In the genomic region with DNA sequence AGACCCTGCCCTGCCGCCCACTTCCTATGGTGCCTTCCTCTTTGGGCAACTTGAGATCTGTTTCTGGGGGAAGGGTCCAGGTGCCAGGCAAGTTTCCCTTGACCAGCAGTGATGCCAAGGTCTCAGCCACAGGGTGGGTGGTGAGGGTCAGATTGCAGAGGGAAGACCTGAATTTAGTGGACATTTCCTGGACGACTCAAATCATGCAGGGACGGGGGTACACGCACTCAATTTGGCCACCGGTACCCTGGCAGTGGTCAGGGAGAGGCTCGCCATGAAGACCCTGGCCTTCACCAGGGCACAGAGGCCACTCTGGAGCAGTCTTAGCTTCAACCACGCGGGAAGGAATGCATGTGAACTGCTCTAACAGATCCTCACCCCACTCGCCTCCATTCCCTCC, we compare ENCODE assay signal across 28 cellular contexts. TPM values are rescaled to one million over a fixed set of nuclear protein-coding genes. Genes with fewer than 3 reads are reported as not detected.
"Had no signal": no experiment of that assay in that cellular context is flagged by ENCODE, and none has a peak within 500 bp of the region (broad histone marks: within the 10 kb centered on the region; RNA-seq: fewer than 3 reads in every experiment).

No MANE protein-coding gene starts in this region.

- H3K4me3 Mint-ChIP-seq: effector memory CD8-positive, alpha-beta T cell; memory B cell; natural killer cell; stimulated activated naive B cell treated with anti-CD40 and anti-IgM and Interleukin-4, amounts not matched to agents 10 μg/mL and 1 μg/mL and 100 μg/mL, for 72 hours; stimulated activated naive CD8-positive, alpha-beta T cell treated with anti-CD3 and anti-CD28 coated beads, Interleukin-15, Interleukin-2, amounts not matched to agents 100 ng/mL and 50 ng/mL, for 24 hours had no signal

- H3K9ac ChIP-seq: parathyroid adenoma had no signal

- H3K4me3 ChIP-seq: esophagus squamous epithelium, hepatocyte, lung, thoracic aorta, transverse colon, upper lobe of right lung, uterus had no signal

- H3K36me3 Mint-ChIP-seq: memory B cell; natural killer cell; stimulated activated naive B cell treated with anti-CD40 and anti-IgM and Interleukin-4, amounts not matched to agents 10 μg/mL and 1 μg/mL and 100 μg/mL, for 72 hours had no signal

- H3K4me2 ChIP-seq: hepatocyte had no signal

- H3K27ac ChIP-seq: esophagus squamous epithelium, hepatocyte, neutrophil, parathyroid adenoma, thoracic aorta, transverse colon, upper lobe of right lung, uterus had no signal

- H3K79me2 ChIP-seq: hepatocyte, parathyroid adenoma had no signal

- H3K9me3 Mint-ChIP-seq: effector memory CD8-positive, alpha-beta T cell; memory B cell; natural killer cell; stimulated activated naive B cell treated with anti-CD40 and anti-IgM and Interleukin-4, amounts not matched to agents 10 μg/mL and 1 μg/mL and 100 μg/mL, for 72 hours; stimulated activated naive CD8-positive, alpha-beta T cell treated with anti-CD3 and anti-CD28 coated beads, Interleukin-15, Interleukin-2, amounts not matched to agents 100 ng/mL and 50 ng/mL, for 24 hours had no signal

- H3K9me3 ChIP-seq: esophagus squamous epithelium, neutrophil, thoracic aorta, transverse colon, upper lobe of right lung, uterus had no signal

- H3K4me1 Mint-ChIP-seq: memory B cell; natural killer cell; stimulated activated naive B cell treated with anti-CD40 and anti-IgM and Interleukin-4, amounts not matched to agents 10 μg/mL and 1 μg/mL and 100 μg/mL, for 72 hours had no signal

- ATAC-seq: effector memory CD8-positive, alpha-beta T cell; natural killer cell; right cardiac atrium; stimulated activated naive B cell treated with anti-CD40 and anti-IgM and Interleukin-4, amounts not matched to agents 10 μg/mL and 1 μg/mL and 100 μg/mL, for 72 hours; upper lobe of right lung had no signal

- DNase-seq: cortex of kidney; effector memory CD8-positive, alpha-beta T cell; erythroblast; esophagus squamous epithelium; foreskin melanocyte; head of caudate nucleus; kidney glomerular epithelial cell; natural killer cell; small intestine; stimulated activated CD4-positive, alpha-beta T cell treated with anti-CD3 and anti-CD28 coated beads, Interleukin-15, amount 100 ng/mL, for 24 hours; stimulated activated CD4-positive, alpha-beta T cell treated with anti-CD3 and anti-CD28 coated beads, Interleukin-2, amount 100 ng/mL, for 48 hours; stimulated activated naive B cell treated with anti-CD40 and anti-IgM and Interleukin-4, amounts not matched to agents 10 μg/mL and 1 μg/mL and 100 μg/mL, for 72 hours; transverse colon; upper lobe of right lung; uterus had no signal

- H3K27me3 ChIP-seq: hepatocyte, transverse colon, upper lobe of right lung, uterus had no signal

- H3K36me3 ChIP-seq: esophagus squamous epithelium, neutrophil, thoracic aorta, transverse colon, upper lobe of right lung, uterus had no signal

- H3K27ac Mint-ChIP-seq: effector memory CD8-positive, alpha-beta T cell; memory B cell; natural killer cell; progenitor cell of endocrine pancreas; stimulated activated naive B cell treated with anti-CD40 and anti-IgM and Interleukin-4, amounts not matched to agents 10 μg/mL and 1 μg/mL and 100 μg/mL, for 72 hours; stimulated activated naive CD8-positive, alpha-beta T cell treated with anti-CD3 and anti-CD28 coated beads, Interleukin-15, Interleukin-2, amounts not matched to agents 100 ng/mL and 50 ng/mL, for 24 hours had no signal

- FAIRE-seq: endometrium, islet of Langerhans, small intestine had no signal

- H3K4me1 ChIP-seq: parathyroid adenoma, transverse colon, upper lobe of right lung, uterus had no signal

- H2AFZ ChIP-seq: hepatocyte, parathyroid adenoma had no signal

RNA-seq across cellular contexts. Expression of a gene that starts 1.5 kb away (rescaled TPM):
- total RNA-seq: dermis microvascular lymphatic vessel endothelial cell, mononuclear cell, natural killer cell had no signal
